ENCODE assay signal across 17 cellular contexts in genomic region chr16:10558305-10558704, GRCh38. TPM values are rescaled to one million over a fixed set of nuclear protein-coding genes. Genes with fewer than 3 reads are reported as not detected.
DNase-seq lines count a peak whose midpoint lies in the region; ATAC-seq and TF ChIP-seq lines count a peak whose summit lies in the region.
"Had no signal": no experiment of that assay in that cellular context is flagged by ENCODE, and none has a peak within 500 bp of the region (broad histone marks: within the 10 kb centered on the region; RNA-seq: fewer than 3 reads in every experiment).

No MANE protein-coding gene starts in this region.

- H3K9me3 Mint-ChIP-seq in activated CD8-positive, alpha-beta memory T cell treated with anti-CD3 and anti-CD28 coated beads, Interleukin-2, amount 10 ng/mL, durations not matched to agents 7 days and 5 days (ENCODE audit: low read depth) = no peaks in the 10 kb centered on the region

- H3K9me3 ChIP-seq in Peyer's patch (no peaks in the 10 kb centered on the region), esophagus muscularis mucosa (peaks cover 0 to 9% (median 0%) of the 10 kb centered on the region in 4 donors), mucosa of rectum (ENCODE audit: control insufficient read depth in 2 of 2, low read length in 2 of 2) (no peaks in the 10 kb centered on the region), thoracic aorta (no peaks in the 10 kb centered on the region)

- H3K36me3 Mint-ChIP-seq in activated CD8-positive, alpha-beta memory T cell treated with anti-CD3 and anti-CD28 coated beads, Interleukin-2, amount 10 ng/mL, durations not matched to agents 7 days and 5 days = no peaks in the 10 kb centered on the region
- H3K36me3 Mint-ChIP-seq: activated CD4-positive, alpha-beta memory T cell treated with anti-CD3 and anti-CD28 coated beads for 36 hours had no signal

- no peak for DNase-seq in Peyer's patch
- DNase-seq in esophagus muscularis mucosa (ENCODE audit: extremely low spot score) = no peak
- peak; percentile 22 for DNase-seq in thoracic aorta (ENCODE audit: low spot score)
- no peak for DNase-seq in kidney glomerular epithelial cell (lab: John Stamatoyannopoulos, UW)
- no peak for DNase-seq in NCI-H1417 treated with DMSO at 0.1 percent for 48 hours (lab: John Stamatoyannopoulos, UW)
- no peak for DNase-seq in NCI-H526 (lab: John Stamatoyannopoulos, UW)
- no peak for DNase-seq in activated CD8-positive, alpha-beta memory T cell treated with anti-CD3 and anti-CD28 coated beads, Interleukin-2, amount 10 ng/mL, durations not matched to agents 7 days and 5 days
- DNase-seq: activated CD4-positive, alpha-beta memory T cell treated with anti-CD3 and anti-CD28 coated beads for 36 hours; activated effector memory CD4-positive, alpha-beta T cell treated with Interleukin-2 at 50 U/mL for 16 hours; MV-4-11; NCI-H446 treated with DMSO at 0.1 percent for 48 hours; RPMI8226 had no signal

- H3K4me3 ChIP-seq in Peyer's patch = peak overlapping the region in 1 of 4 donors; percentile 2
- H3K4me3 ChIP-seq in esophagus muscularis mucosa = peak overlapping the region; percentile 12 to 38 (median 24)
- no peak overlapping the region for H3K4me3 ChIP-seq in mucosa of rectum (ENCODE audit: low read length in 2 of 2)
- H3K4me3 ChIP-seq in thoracic aorta = peak overlapping the region; percentile 57
- H3K4me3 ChIP-seq: cardiac muscle cell, GM23338 had no signal

- no peak overlapping the region for H3K27ac Mint-ChIP-seq in activated CD8-positive, alpha-beta memory T cell treated with anti-CD3 and anti-CD28 coated beads, Interleukin-2, amount 10 ng/mL, durations not matched to agents 7 days and 5 days
- H3K27ac Mint-ChIP-seq: activated CD4-positive, alpha-beta memory T cell treated with anti-CD3 and anti-CD28 coated beads for 36 hours; GM23338; nephron had no signal

- H3K36me3 ChIP-seq in Peyer's patch (no peaks in the 10 kb centered on the region), esophagus muscularis mucosa (no peaks in the 10 kb centered on the region), mucosa of rectum (ENCODE audit: control insufficient read depth in 2 of 2, insufficient read depth in 2 of 2, low read length in 2 of 2) (no peaks in the 10 kb centered on the region), thoracic aorta (no peaks in the 10 kb centered on the region)
- H3K36me3 ChIP-seq: cardiac muscle cell had no signal

- TF ChIP-seq POLR2A in Peyer's patch (IDR thresholded peaks at IDR 0.05) = no peak
- no peak for TF ChIP-seq POLR2A in esophagus muscularis mucosa (IDR thresholded peaks at IDR 0.05; ENCODE audit: low read depth)

- H3K9ac ChIP-seq in mucosa of rectum (ENCODE audit: low read depth in 1 of 2, low read length in 2 of 2) = peak overlapping the region in 1 of 2 donors; percentile 2

- no peaks in the 10 kb centered on the region for H3K27me3 ChIP-seq in Peyer's patch
- H3K27me3 ChIP-seq in esophagus muscularis mucosa = no peaks in the 10 kb centered on the region
- no peaks in the 10 kb centered on the region for H3K27me3 ChIP-seq in mucosa of rectum (ENCODE audit: control insufficient read depth in 2 of 2, insufficient read depth in 2 of 2, low read length in 2 of 2)
- H3K27me3 ChIP-seq in thoracic aorta (replicated peaks; ENCODE audit: insufficient read depth) = no peaks in the 10 kb centered on the region
- H3K27me3 ChIP-seq: cardiac muscle cell had no signal

- intact Hi-C loops in esophagus muscularis mucosa (cut with DNase I) = no loop called here

- no peak overlapping the region for H3K4me3 Mint-ChIP-seq in activated CD8-positive, alpha-beta memory T cell treated with anti-CD3 and anti-CD28 coated beads, Interleukin-2, amount 10 ng/mL, durations not matched to agents 7 days and 5 days
- H3K4me3 Mint-ChIP-seq: activated CD4-positive, alpha-beta memory T cell treated with anti-CD3 and anti-CD28 coated beads for 36 hours; GM23338; nephron had no signal

- peaks cover 26% of the 10 kb centered on the region for H3K27me3 Mint-ChIP-seq in activated CD8-positive, alpha-beta memory T cell treated with anti-CD3 and anti-CD28 coated beads, Interleukin-2, amount 10 ng/mL, durations not matched to agents 7 days and 5 days

- TF ChIP-seq EP300 in esophagus muscularis mucosa (IDR thresholded peaks at IDR 0.05) = no peak

- H3K4me1 ChIP-seq in Peyer's patch (peaks cover 0 to 22% (median 0%) of the 10 kb centered on the region in 4 donors), esophagus muscularis mucosa (peaks cover 57 to 91% (median 65%) of the 10 kb centered on the region in 4 donors), mucosa of rectum (ENCODE audit: control insufficient read depth in 2 of 2, insufficient read depth in 2 of 2, low read length in 2 of 2) (peaks cover 0 to 11% of the 10 kb centered on the region in 2 donors), thoracic aorta (ENCODE audit: control insufficient read depth in 1 of 2, low read depth in 2 of 2) (peaks cover 38 to 78% of the 10 kb centered on the region in 2 donors)

- peak; percentile 16 for ATAC-seq in thoracic aorta (ENCODE audit: insufficient number of reproducible peaks, low FRiP score, low read depth)
- ATAC-seq in activated CD8-positive, alpha-beta memory T cell treated with anti-CD3 and anti-CD28 coated beads, Interleukin-2, amount 10 ng/mL, durations not matched to agents 7 days and 5 days = no peak
- ATAC-seq: GM23338 had no signal

- WGBS in esophagus muscularis mucosa = 60% methylated on average over 7 of the region's 7 CpGs

- peak overlapping the region; percentile 62 to 82 (median 72) for H3K27ac ChIP-seq in Peyer's patch
- peak overlapping the region; percentile 73 to 81 (median 78) for H3K27ac ChIP-seq in esophagus muscularis mucosa (replicated peaks in 1 of 4)
- H3K27ac ChIP-seq in mucosa of rectum (ENCODE audit: low read depth in 2 of 2, low read length in 2 of 2) = peak overlapping the region; percentile 59 to 70
- H3K27ac ChIP-seq in thoracic aorta = peak overlapping the region; percentile 86 to 93
- H3K27ac ChIP-seq: cardiac muscle cell had no signal

- CTCF ChIA-PET in activated CD8-positive, alpha-beta memory T cell treated with anti-CD3 and anti-CD28 coated beads, Interleukin-2, amount 10 ng/mL, durations not matched to agents 7 days and 5 days (lab: Charles Lee) = interaction anchor here (0.7 kb wide), 1 partner anchor 160 kb away, joined by 3 read pairs; no protein-coding TSS in a partner anchor

- H3K4me1 Mint-ChIP-seq in activated CD8-positive, alpha-beta memory T cell treated with anti-CD3 and anti-CD28 coated beads, Interleukin-2, amount 10 ng/mL, durations not matched to agents 7 days and 5 days = peaks cover 3% of the 10 kb centered on the region
- H3K4me1 Mint-ChIP-seq: GM23338 had no signal

- TF ChIP-seq CTCF in Peyer's patch (IDR thresholded peaks at IDR 0.05) (no peak), esophagus muscularis mucosa (IDR thresholded peaks at IDR 0.05) (no peak), thoracic aorta (IDR thresholded peaks at IDR 0.05) (no peak)

RNA-seq across cellular contexts. Expression of gene EMP2, which starts 22.1 kb away (rescaled TPM):
- total RNA-seq in Peyer's patch (10 to 100 TPM; 20.8 to 31.4 (median 27.5) TPM), esophagus muscularis mucosa (10 to 100 TPM; 44.1 to 87.1 (median 57.3) TPM), thoracic aorta (100 to 1,000 TPM in 1 of 2 donors, 10 to 100 TPM in 1; 84.7 to 110 TPM)
- not detected for total RNA-seq in activated CD8-positive, alpha-beta memory T cell treated with anti-CD3 and anti-CD28 coated beads, Interleukin-2, amount 10 ng/mL, durations not matched to agents 7 days and 5 days
- total RNA-seq: activated CD4-positive, alpha-beta memory T cell treated with anti-CD3 and anti-CD28 coated beads for 36 hours; T-helper 2 cell treated with Interferon-gamma antibody and Interleukin-4, amounts not matched to agents 100 ng/mL and 5 ng/mL, for 36 hours had no signal

Comparison
In these comparisons a context has a peak if more than half of its experiments do, and no peak if none do; other contexts are left out.
1. H3K4me3 ChIP-seq: peak in esophagus muscularis mucosa (4 of 4) and thoracic aorta (single experiment); none in mucosa of rectum (0 of 2).
2. RNA of gene EMP2, which starts 22.1 kb away (total RNA-seq): 84.7 to 110 TPM in thoracic aorta, 44.1 to 87.1 TPM in esophagus muscularis mucosa and 20.8 to 31.4 TPM in Peyer's patch; not detected in activated CD8-positive, alpha-beta memory T cell treated with anti-CD3 and anti-CD28 coated beads, Interleukin-2, amount 10 ng/mL, durations not matched to agents 7 days and 5 days; every median in the first group is over 10 times any median in the second.
3. Peak in every context shown above with its lines, with median percentiles within 50 percentile points of each other: H3K27ac ChIP-seq.